ENCODE assay signal across 10 cellular contexts in the genomic region with DNA sequence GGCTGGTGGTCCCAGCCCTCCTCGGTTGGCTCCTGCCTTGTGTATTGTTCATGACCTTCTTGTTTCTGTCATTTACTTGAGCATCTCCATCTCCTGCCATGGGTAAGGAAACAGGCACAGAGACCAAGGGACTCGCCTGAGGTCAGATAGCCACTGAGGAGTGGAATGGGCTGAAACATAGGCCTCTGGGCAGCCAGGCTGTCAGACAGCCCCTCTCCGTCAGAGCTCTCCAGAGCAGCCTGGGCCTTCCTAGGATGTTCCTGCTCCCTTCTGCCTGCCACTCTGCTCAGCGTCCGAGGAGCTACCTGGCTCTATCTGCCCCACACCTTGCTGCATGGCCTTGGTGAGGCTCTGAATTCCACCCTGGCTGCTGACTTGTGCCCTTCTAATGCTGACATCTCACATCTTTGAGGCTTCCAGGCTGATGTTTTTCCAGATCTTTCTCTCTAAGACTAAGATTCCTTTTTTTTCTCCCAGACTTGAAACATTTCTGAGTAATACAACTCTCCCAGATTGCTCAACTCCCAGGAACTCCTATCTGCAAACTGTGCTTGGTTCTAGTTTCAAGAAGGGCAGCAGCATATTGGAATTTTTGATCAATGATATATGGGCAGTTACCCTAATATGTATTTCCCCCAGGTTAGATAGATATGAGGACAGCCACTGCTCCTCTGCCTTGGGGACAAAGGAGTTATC.
DNase-seq lines count a peak whose midpoint lies in the region; ATAC-seq, FAIRE-seq and TF ChIP-seq lines count a peak whose summit lies in the region.
"Had no signal": no experiment of that assay in that cellular context is flagged by ENCODE, and none has a peak within 500 bp of the region (broad histone marks: within the 10 kb centered on the region; RNA-seq: fewer than 3 reads in every experiment).

No MANE protein-coding gene starts in this region.

- TF ChIP-seq EP300 in transverse colon (IDR thresholded peaks at IDR 0.05; ENCODE audit: low read depth), result no peak

- in situ Hi-C loops in transverse colon (cut with MboI; ENCODE audit: low pct_ligation_motif_present in 1 of 4, low pct_unique_long_range_greater_than_20kb in 1 of 4, low sequenced_read_pairs in 3 of 4), result no loop called here

- H3F3A ChIP-seq in PC-3 (ENCODE audit: low read length, unreplicated experiment), result peaks cover 5% of the 10 kb centered on the region

- H3K9me2 ChIP-seq in PC-3 (replicated peaks; ENCODE audit: low read length), result no peaks in the 10 kb centered on the region

- no peaks in the 10 kb centered on the region for H4K20me1 ChIP-seq in PC-3 (ENCODE audit: low read length)
- no peaks in the 10 kb centered on the region for H4K20me1 ChIP-seq in endothelial cell of umbilical vein (replicated peaks; ENCODE audit: control insufficient read depth, extremely low read depth, insufficient read depth, low read length)

- BruUV-seq in PC-3 (replicated peaks; lab: Mats Ljungman, UMichigan) (no TSS peak), endothelial cell of umbilical vein (replicated peaks; lab: Mats Ljungman, UMichigan) (no TSS peak)

- H3K9me1 ChIP-seq in endothelial cell of umbilical vein (replicated peaks; ENCODE audit: control insufficient read depth, extremely low read depth, insufficient read depth, low read length), result no peaks in the 10 kb centered on the region

- no peaks in the 10 kb centered on the region for H3K9me3 ChIP-seq in PC-3 (ENCODE audit: low read length)
- no peaks in the 10 kb centered on the region for H3K9me3 ChIP-seq in endothelial cell of umbilical vein (replicated peaks; ENCODE audit: control insufficient read depth, insufficient read depth, low read length)
- H3K9me3 ChIP-seq in mucosa of rectum (ENCODE audit: control insufficient read depth in 2 of 2, low read length in 2 of 2), result no peaks in the 10 kb centered on the region
- no peaks in the 10 kb centered on the region for H3K9me3 ChIP-seq in transverse colon

- peak; percentile 33 for DNase-seq in PC-3
- no peak for DNase-seq in endothelial cell of umbilical vein (ENCODE audit: low read depth, low spot score)
- no peak for DNase-seq in transverse colon
- no peak for DNase-seq in DMS153 (lab: John Stamatoyannopoulos, UW)
- DNase-seq in HEK293T (ENCODE audit: extremely low spot score), result no peak
- no peak for DNase-seq in NCI-H1694 treated with DMSO at 0.1 percent for 48 hours (lab: John Stamatoyannopoulos, UW)
- DNase-seq: activated CD4-positive, alpha-beta memory T cell treated with anti-CD3 and anti-CD28 coated beads, Interleukin-2, amount 10 ng/mL, durations not matched to agents 7 days and 5 days; effector memory CD4-positive, alpha-beta T cell had no signal

- POLR2A ChIA-PET in PC-3 (lab: Charles Lee; ENCODE audit: unreplicated experiment) (no interaction called here), endothelial cell of umbilical vein (lab: Charles Lee) (no interaction called here), HEK293T (lab: Yijun Ruan, JAX) (no interaction called here)

- H3K4me2 ChIP-seq in PC-3 (ENCODE audit: low read length) (peak overlapping the region; percentile 44), endothelial cell of umbilical vein (ENCODE audit: insufficient read depth, low read length) (no peak overlapping the region)

- H3K4me3 ChIP-seq in PC-3 (ENCODE audit: low read length) (no peak overlapping the region), endothelial cell of umbilical vein (replicated peaks in 1 of 3; ENCODE audit: insufficient read depth in 1 of 3, low read depth in 1 of 3, low read length in 3 of 3) (no peak overlapping the region), mucosa of rectum (ENCODE audit: low read length in 2 of 2) (no peak overlapping the region), transverse colon (no peak overlapping the region)

- intact Hi-C loops in PC-3 (cut with micrococcal nuclease) (loop anchor here (1.0 kb wide), 1 partner anchor 44 kb away; no protein-coding TSS in a partner anchor), endothelial cell of umbilical vein (cut with micrococcal nuclease) (loop anchor here (5.0 kb wide), 1 partner anchor 36 kb away; no protein-coding TSS in a partner anchor), transverse colon (cut with DNase I; ENCODE audit: low total_unique reads) (no loop called here)

- H3K4me1 ChIP-seq in PC-3 (ENCODE audit: insufficient read depth, low read length), result peaks cover 64% of the 10 kb centered on the region
- H3K4me1 ChIP-seq in endothelial cell of umbilical vein (ENCODE audit: control insufficient read depth, extremely low read depth, insufficient read depth, low read length), result peaks cover 46% of the 10 kb centered on the region
- H3K4me1 ChIP-seq in mucosa of rectum (ENCODE audit: control insufficient read depth in 2 of 2, insufficient read depth in 2 of 2, low read length in 2 of 2), result peaks cover 50 to 52% of the 10 kb centered on the region in 2 donors
- H3K4me1 ChIP-seq in transverse colon, result peaks cover 47 to 59% (median 55%) of the 10 kb centered on the region in 4 donors

- TF ChIP-seq CTCF in PC-3 (conservative IDR thresholded peaks at IDR 0.05; ENCODE audit: low read depth, low read length), result no peak
- TF ChIP-seq CTCF in endothelial cell of umbilical vein (IDR thresholded peaks at IDR 0.05; ENCODE audit: extremely low read depth in 1 of 2, insufficient read depth in 1 of 2, low read depth in 1 of 2, low read length in 2 of 2), result no peak
- TF ChIP-seq CTCF in transverse colon (IDR thresholded peaks at IDR 0.05), result no peak

- no peaks in the 10 kb centered on the region for H3K27me3 ChIP-seq in PC-3 (ENCODE audit: low read length)
- H3K27me3 ChIP-seq in endothelial cell of umbilical vein (ENCODE audit: control insufficient read depth in 2 of 2, insufficient read depth in 2 of 2, low read length in 2 of 2), result no peaks in the 10 kb centered on the region
- H3K27me3 ChIP-seq in mucosa of rectum (ENCODE audit: control insufficient read depth in 2 of 2, insufficient read depth in 2 of 2, low read length in 2 of 2), result no peaks in the 10 kb centered on the region
- no peaks in the 10 kb centered on the region for H3K27me3 ChIP-seq in transverse colon

- dilution Hi-C loops in endothelial cell of umbilical vein (cut with MboI; ENCODE audit: extremely low pct_ligation_motif_present, low sequenced_read_pairs), result no loop called here

- no peaks in the 10 kb centered on the region for H3K36me3 ChIP-seq in PC-3 (ENCODE audit: low read depth, low read length)
- H3K36me3 ChIP-seq in endothelial cell of umbilical vein (ENCODE audit: control insufficient read depth in 2 of 2, extremely low read depth in 1 of 2, insufficient read depth in 2 of 2, low read length in 2 of 2), result no peaks in the 10 kb centered on the region
- no peaks in the 10 kb centered on the region for H3K36me3 ChIP-seq in mucosa of rectum (ENCODE audit: control insufficient read depth in 2 of 2, insufficient read depth in 2 of 2, low read length in 2 of 2)
- H3K36me3 ChIP-seq in transverse colon, result no peaks in the 10 kb centered on the region

- H3K79me2 ChIP-seq in PC-3 (ENCODE audit: low read length) (no peaks in the 10 kb centered on the region), endothelial cell of umbilical vein (ENCODE audit: control insufficient read depth, insufficient read depth, low read length) (no peaks in the 10 kb centered on the region)

- TF ChIP-seq POLR2A in endothelial cell of umbilical vein (IDR thresholded peaks at IDR 0.05; ENCODE audit: low read depth, low read length) (no peak), transverse colon (IDR thresholded peaks at IDR 0.05) (no peak)

- H3K27ac ChIP-seq in PC-3 (ENCODE audit: low read length), result peak overlapping the region; percentile 70
- peak overlapping the region; percentile 16 for H3K27ac ChIP-seq in endothelial cell of umbilical vein (ENCODE audit: insufficient read depth, low read depth, low read length)
- H3K27ac ChIP-seq in mucosa of rectum (ENCODE audit: low read depth in 2 of 2, low read length in 2 of 2), result peak overlapping the region; percentile 90 to 93
- H3K27ac ChIP-seq in transverse colon, result peak overlapping the region; percentile 91 to 95 (median 92)

- 70% methylated on average over 5 of the region's 5 CpGs; no CpG with 5 or more reads in 1 of the 2 donors for WGBS in transverse colon (ENCODE audit: low coverage in 1 of 2), 2 donors

- H3K9ac ChIP-seq in PC-3 (ENCODE audit: low read length), result peak overlapping the region; percentile 21; the same call in 1 of the 2 replicates
- no peak overlapping the region for H3K9ac ChIP-seq in endothelial cell of umbilical vein (replicated peaks; ENCODE audit: extremely low read depth, insufficient read depth, low read length)
- peak overlapping the region; percentile 5 to 33 for H3K9ac ChIP-seq in mucosa of rectum (ENCODE audit: low read depth in 1 of 2, low read length in 2 of 2)

- CTCF ChIA-PET in PC-3 (lab: Charles Lee), result no interaction called here
- CTCF ChIA-PET in endothelial cell of umbilical vein (lab: Charles Lee), result interaction anchor here (1.0 to 1.8 kb wide), 3 partner anchors 27 to 198 kb away, joined by 4 read pairs; no protein-coding TSS in a partner anchor
- CTCF ChIA-PET in HEK293T (lab: Yijun Ruan, JAX), result no interaction called here

- no peak for ATAC-seq in PC-3
- no peak for ATAC-seq in activated CD4-positive, CD25-positive, alpha-beta regulatory T cell treated with anti-CD3 and anti-CD28 coated beads, Interleukin-2, amount 50 U/mL, for 24 hours

- H2AFZ ChIP-seq in PC-3 (ENCODE audit: low read length), result peak overlapping the region; percentile 10; the same call in 1 of the 2 replicates
- peak overlapping the region; percentile 46 for H2AFZ ChIP-seq in endothelial cell of umbilical vein (ENCODE audit: low read depth, low read length)

- no peak for FAIRE-seq in endothelial cell of umbilical vein (lab: Jason Lieb, UNC)

TF ChIP-seq in endothelial cell of umbilical vein, 7 proteins besides CTCF, POLR2A, EP300 and RAD21 (continues in another document):
- no peak for TF ChIP-seq JUN (IDR thresholded peaks at IDR 0.05; ENCODE audit: borderline replicate concordance, insufficient read depth, insufficient read length, low read depth)
- TF ChIP-seq POLR2AphosphoS5 (IDR thresholded peaks at IDR 0.05; ENCODE audit: insufficient read depth, low read depth, low read length), result no peak
- TF ChIP-seq, protein P1, sequence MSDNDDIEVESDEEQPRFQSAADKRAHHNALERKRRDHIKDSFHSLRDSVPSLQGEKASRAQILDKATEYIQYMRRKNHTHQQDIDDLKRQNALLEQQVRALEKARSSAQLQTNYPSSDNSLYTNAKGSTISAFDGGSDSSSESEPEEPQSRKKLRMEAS (IDR thresholded peaks at IDR 0.05; ENCODE audit: insufficient read depth, insufficient read length), result no peak
- TF ChIP-seq MYC (IDR thresholded peaks at IDR 0.05; ENCODE audit: low read depth, low read length), result no peak

TF ChIP-seq in HEK293T, 16 proteins besides CTCF, POLR2A, EP300 and RAD21:
- TF ChIP-seq FOXM1 (IDR thresholded peaks at IDR 0.05; ENCODE audit: borderline replicate concordance), result no peak
- no peak for TF ChIP-seq ARNT (IDR thresholded peaks at IDR 0.05)

Comparison
In these comparisons a context has a peak if more than half of its experiments do, and no peak if none do; other contexts are left out.
1. H3K27ac ChIP-seq: peak in every context shown above with its lines; median percentile 92 in transverse colon; 92 in mucosa of rectum; 70 in PC-3; 16 in endothelial cell of umbilical vein.